9 cellular contexts compared by ENCODE assay signal in genomic region chr6:43093361-43094289, GRCh38. TPM values are rescaled to one million over a fixed set of nuclear protein-coding genes. Genes with fewer than 3 reads are reported as not detected.
DNase-seq lines count a peak whose midpoint lies in the region; TF ChIP-seq lines count a peak whose summit lies in the region.
"Had no signal": no experiment of that assay in that cellular context is flagged by ENCODE, and none has a peak within 500 bp of the region (broad histone marks: within the 10 kb centered on the region; RNA-seq: fewer than 3 reads in every experiment).

No MANE protein-coding gene starts in this region.

- no peak overlapping the region for H2AFZ ChIP-seq in PC-9

- CTCF ChIA-PET in activated naive CD4-positive, alpha-beta T cell treated with anti-CD3 and anti-CD28 coated beads for 36 hours (lab: Charles Lee) = no interaction called here
- CTCF ChIA-PET in PC-9 (lab: Charles Lee) = no interaction called here

- TF ChIP-seq CTCF in coronary artery (IDR thresholded peaks at IDR 0.05) = no peak
- peak in 1 of 4 experiments; percentile 8 for TF ChIP-seq CTCF in uterus (IDR thresholded peaks at IDR 0.05)
- no peak for TF ChIP-seq CTCF in PC-9 (conservative IDR thresholded peaks at IDR 0.05)

- peaks cover 52% of the 10 kb centered on the region for H3F3A ChIP-seq in PC-9 (ENCODE audit: insufficient read depth, low read depth)

- POLR2A ChIA-PET in PC-9 (lab: Charles Lee; ENCODE audit: unreplicated experiment) = no interaction called here

- H3K9me3 ChIP-seq in uterus (no peaks in the 10 kb centered on the region), PC-9 (ENCODE audit: insufficient read depth, low read depth) (no peaks in the 10 kb centered on the region)

- H3K4me1 ChIP-seq in uterus (peaks cover 0 to 22% of the 10 kb centered on the region in 2 donors), PC-9 (replicated peaks; ENCODE audit: insufficient read depth) (peaks cover 78% of the 10 kb centered on the region)

- H3K36me3 ChIP-seq in uterus = no peaks in the 10 kb centered on the region
- H3K36me3 ChIP-seq in PC-9 (ENCODE audit: low read depth) = no peaks in the 10 kb centered on the region

- H3K27ac ChIP-seq in coronary artery (peak overlapping the region in 1 of 2 donors; percentile 40), uterus (peak overlapping the region; percentile 76 to 83), PC-9 (no peak overlapping the region)

- H3K79me2 ChIP-seq in PC-9 (ENCODE audit: low read depth) = peaks cover 70% of the 10 kb centered on the region

- BruUV-seq in PC-9 (replicated peaks; lab: Mats Ljungman, UMichigan) = no TSS peak

- H3K27me3 Mint-ChIP-seq in activated naive CD4-positive, alpha-beta T cell treated with anti-CD3 and anti-CD28 coated beads for 36 hours (ENCODE audit: low read depth) = no peaks in the 10 kb centered on the region

- H3K27me3 ChIP-seq in uterus = no peaks in the 10 kb centered on the region
- H3K27me3 ChIP-seq in PC-9 (ENCODE audit: insufficient read depth, low read depth) = no peaks in the 10 kb centered on the region

- no peaks in the 10 kb centered on the region for H3K9me3 Mint-ChIP-seq in activated naive CD4-positive, alpha-beta T cell treated with anti-CD3 and anti-CD28 coated beads for 36 hours

- intact Hi-C loops in activated naive CD4-positive, alpha-beta T cell treated with anti-CD3 and anti-CD28 coated beads for 36 hours (cut with micrococcal nuclease) = no loop called here
- intact Hi-C loops in uterus (cut with DNase I; ENCODE audit: low total_unique reads) = no loop called here
- intact Hi-C loops in PC-9 (cut with micrococcal nuclease; ENCODE audit: unreplicated experiment) = no loop called here

- no peaks in the 10 kb centered on the region for H4K20me1 ChIP-seq in PC-9 (ENCODE audit: insufficient read depth)

- H3K4me3 Mint-ChIP-seq in activated naive CD4-positive, alpha-beta T cell treated with anti-CD3 and anti-CD28 coated beads for 36 hours = peak overlapping the region; percentile 0

- H3K9me2 ChIP-seq in PC-9 (ENCODE audit: insufficient read depth) = no peaks in the 10 kb centered on the region

- H3K4me3 ChIP-seq in coronary artery (peak overlapping the region; percentile 49), uterus (peak overlapping the region; percentile 9 to 15), PC-9 (no peak overlapping the region)

- no peak overlapping the region for H3K4me2 ChIP-seq in PC-9

- H3K27ac Mint-ChIP-seq in activated naive CD4-positive, alpha-beta T cell treated with anti-CD3 and anti-CD28 coated beads for 36 hours = no peak overlapping the region

- peaks cover 6% of the 10 kb centered on the region for H3K4me1 Mint-ChIP-seq in activated naive CD4-positive, alpha-beta T cell treated with anti-CD3 and anti-CD28 coated beads for 36 hours (ENCODE audit: low read depth)

- peak; percentile 18 for DNase-seq in activated naive CD4-positive, alpha-beta T cell treated with anti-CD3 and anti-CD28 coated beads for 36 hours
- DNase-seq in activated naive CD4-positive, alpha-beta T cell treated with Interleukin-2 at 50 U/mL for 16 hours = no peak
- DNase-seq in coronary artery (ENCODE audit: low spot score) = no peak
- DNase-seq in medulla oblongata (ENCODE audit: extremely low spot score) = peak; percentile 59
- DNase-seq in uterus = peak; percentile 59 to 75
- DNase-seq in RKO (ENCODE audit: low spot score) = no peak
- DNase-seq in GDM1 (lab: John Stamatoyannopoulos, UW) = no peak
- no peak for DNase-seq in PC-9
- DNase-seq: DMS79 had no signal

- no peaks in the 10 kb centered on the region for H3K36me3 Mint-ChIP-seq in activated naive CD4-positive, alpha-beta T cell treated with anti-CD3 and anti-CD28 coated beads for 36 hours (ENCODE audit: low read depth)

- peak in 1 of 2 donors; percentile 26 for TF ChIP-seq POLR2A in uterus (IDR thresholded peaks at IDR 0.05)

RNA-seq across cellular contexts. Expression of gene PTK7, which starts 17.5 kb away (rescaled TPM):
- total RNA-seq in activated naive CD4-positive, alpha-beta T cell treated with anti-CD3 and anti-CD28 coated beads for 36 hours = 1 to 10 TPM; 2.0 to 2.2 TPM
- 100 to 1,000 TPM in 3 of 4 donors, 10 to 100 TPM in 1; 53.8 to 247 (median 153) TPM for total RNA-seq in uterus
- 106 and 110 TPM in 2 replicates for total RNA-seq in PC-9 (2021)

RNA-seq across cellular contexts. Expression of gene KLC4, which starts 34.2 kb away (rescaled TPM):
- total RNA-seq in activated naive CD4-positive, alpha-beta T cell treated with anti-CD3 and anti-CD28 coated beads for 36 hours = 10 to 100 TPM; 12.0 to 12.3 TPM
- total RNA-seq in uterus (10 to 100 TPM in 3 of 4 donors, 1 to 10 TPM in 1; 2.8 to 30.6 (median 27.2) TPM), PC-9 (2021) (46.2 and 46.7 TPM in 2 replicates)

RNA-seq across cellular contexts. Expression of gene MRPL2, which starts 34.4 kb away (rescaled TPM):
- total RNA-seq in activated naive CD4-positive, alpha-beta T cell treated with anti-CD3 and anti-CD28 coated beads for 36 hours = 10 to 100 TPM; 87.7 to 95.1 TPM
- total RNA-seq in uterus (10 to 100 TPM; 14.4 to 44.4 (median 16.1) TPM), PC-9 (2021) (86.2 and 110 TPM in 2 replicates)

RNA-seq across cellular contexts. Expression of gene CUL7, which starts 40.0 kb away (rescaled TPM):
- 10 to 100 TPM; 21.9 to 22.1 TPM for total RNA-seq in activated naive CD4-positive, alpha-beta T cell treated with anti-CD3 and anti-CD28 coated beads for 36 hours
- total RNA-seq in uterus = 10 to 100 TPM in 2 of 4 donors, 1 to 10 TPM in 2; 6.4 to 65.1 (median 18.9) TPM
- 22.8 and 32.4 TPM in 2 replicates for total RNA-seq in PC-9 (2021)

Comparison
In these comparisons a context has a peak if more than half of its experiments do, and no peak if none do; other contexts are left out.
1. DNase-seq: peak in activated naive CD4-positive, alpha-beta T cell treated with anti-CD3 and anti-CD28 coated beads for 36 hours (single experiment), medulla oblongata (single experiment) and uterus (2 of 2); none in activated naive CD4-positive, alpha-beta T cell treated with Interleukin-2 at 50 U/mL for 16 hours (single experiment), coronary artery (single experiment), RKO (single experiment), GDM1 (single experiment) and PC-9 (0 of 2).
2. RNA of gene PTK7, which starts 17.5 kb away (total RNA-seq): 53.8 to 247 TPM in uterus and 106 to 110 TPM in PC-9; 2.0 to 2.2 TPM in activated naive CD4-positive, alpha-beta T cell treated with anti-CD3 and anti-CD28 coated beads for 36 hours; every median in the first group is over 10 times any median in the second.